Comparison of ENCODE assay signal across 18 cellular contexts in genomic region chr5:160166973-160167622, GRCh38. TPM values are rescaled to one million over a fixed set of nuclear protein-coding genes. Genes with fewer than 3 reads are reported as not detected.
DNase-seq lines count a peak whose midpoint lies in the region; ATAC-seq and TF ChIP-seq lines count a peak whose summit lies in the region.
"Had no signal": no experiment of that assay in that cellular context is flagged by ENCODE, and none has a peak within 500 bp of the region (broad histone marks: within the 10 kb centered on the region; RNA-seq: fewer than 3 reads in every experiment).

No MANE protein-coding gene starts in this region.

- TF ChIP-seq CTCF in HFFc6 (IDR thresholded peaks at IDR 0.05) (no peak), adrenal gland (IDR thresholded peaks at IDR 0.05) (no peak), fibroblast of lung (conservative IDR thresholded peaks at IDR 0.05 in 1 of 2, IDR thresholded peaks at IDR 0.05 in 1 of 2; ENCODE audit: low read depth in 1 of 2, low read length in 2 of 2) (no peak)

- H4K12ac ChIP-seq in trophoblast cell (ENCODE audit: low read depth, low read length), result no peak overlapping the region

- no peak overlapping the region for H3K4me3 Mint-ChIP-seq in HFFc6

- no peak overlapping the region for H3K23ac ChIP-seq in trophoblast cell (ENCODE audit: low read length)

- TF ChIP-seq POLR2A in adrenal gland (IDR thresholded peaks at IDR 0.05), result no peak

- peaks cover 56% of the 10 kb centered on the region for H3K4me1 Mint-ChIP-seq in HFFc6 (ENCODE audit: low read depth)

- ATAC-seq in HG03469 (IDR thresholded peaks at IDR 0.05; ENCODE audit: unreplicated experiment) (no peak), GM21367 (IDR thresholded peaks at IDR 0.05; ENCODE audit: unreplicated experiment) (no peak)
- ATAC-seq: pancreas, right lobe of liver had no signal

- H3K79me2 ChIP-seq in fibroblast of lung (ENCODE audit: control insufficient read depth, insufficient read depth, low read length) (no peaks in the 10 kb centered on the region), trophoblast cell (ENCODE audit: control insufficient read depth, insufficient read depth, low read length, poor library complexity) (no peaks in the 10 kb centered on the region)

- no peak overlapping the region for H3K4ac ChIP-seq in trophoblast cell (ENCODE audit: low read depth, low read length)

- no peak overlapping the region for H4K91ac ChIP-seq in trophoblast cell (ENCODE audit: low read depth, low read length)

- H2AFZ ChIP-seq in fibroblast of lung (ENCODE audit: low read length) (no peak overlapping the region), trophoblast cell (ENCODE audit: insufficient read depth, low read length, poor library complexity) (no peak overlapping the region)

- H3K36me3 Mint-ChIP-seq in HFFc6 (ENCODE audit: low read depth), result no peaks in the 10 kb centered on the region

- no peaks in the 10 kb centered on the region for H3K9me3 ChIP-seq in adrenal gland (replicated peaks in 1 of 3)
- no peaks in the 10 kb centered on the region for H3K9me3 ChIP-seq in fibroblast of lung (ENCODE audit: control insufficient read depth, insufficient read depth, low read depth, low read length)
- no peaks in the 10 kb centered on the region for H3K9me3 ChIP-seq in trophoblast cell (ENCODE audit: insufficient read depth, low read depth, low read length)
- H3K9me3 ChIP-seq: pancreas, right lobe of liver, SJCRH30 had no signal

- WGBS in adrenal gland, 4 donors, result 43 to 51% (median 46%) methylated on average over 10 of the region's 10 CpGs
- no CpG with 5 or more reads among the region's 10 CpGs for WGBS in trophoblast cell (ENCODE audit: extremely low coverage, insufficient coverage, insufficient read length)

- no peak overlapping the region for H3K18ac ChIP-seq in trophoblast cell (ENCODE audit: low read length)

- H2BK120ac ChIP-seq in trophoblast cell (ENCODE audit: insufficient read depth, low read length, poor library complexity), result no peak overlapping the region

- no peak overlapping the region for H2AK5ac ChIP-seq in trophoblast cell (ENCODE audit: low read length)

- no peaks in the 10 kb centered on the region for H3K79me1 ChIP-seq in trophoblast cell (ENCODE audit: low read length)

- H3K4me2 ChIP-seq in fibroblast of lung (ENCODE audit: extremely low read depth, insufficient read depth, low read length), result no peak overlapping the region
- H3K4me2 ChIP-seq in trophoblast cell (ENCODE audit: low read length), result no peak overlapping the region

- intact Hi-C loops in adrenal gland (cut with DNase I), result no loop called here

- H4K20me1 ChIP-seq in fibroblast of lung (ENCODE audit: control insufficient read depth, extremely low read depth, insufficient read depth, low read length), result no peaks in the 10 kb centered on the region

- no peak overlapping the region for H3K9ac ChIP-seq in fibroblast of lung (ENCODE audit: insufficient read depth, low read length)
- H3K9ac ChIP-seq in trophoblast cell (ENCODE audit: low read length), result no peak overlapping the region

- H3K4me1 ChIP-seq in adrenal gland (replicated peaks in 1 of 2) (peaks cover 22 to 39% of the 10 kb centered on the region in 2 donors), fibroblast of lung (ENCODE audit: control insufficient read depth, extremely low read depth, insufficient read depth, low read length) (peaks cover 19% of the 10 kb centered on the region), trophoblast cell (ENCODE audit: control insufficient read depth in 1 of 2, insufficient read depth in 2 of 2, low read length in 2 of 2) (peaks cover 0 to 4% of the 10 kb centered on the region in 2 experiments)
- H3K4me1 ChIP-seq: right lobe of liver had no signal

- H3K36me3 ChIP-seq in adrenal gland (replicated peaks in 1 of 2), result no peaks in the 10 kb centered on the region
- H3K36me3 ChIP-seq in fibroblast of lung (ENCODE audit: control insufficient read depth, insufficient read depth, low read length), result no peaks in the 10 kb centered on the region
- no peaks in the 10 kb centered on the region for H3K36me3 ChIP-seq in trophoblast cell (ENCODE audit: control insufficient read depth in 1 of 2, insufficient read depth in 2 of 2, low read length in 2 of 2)
- H3K36me3 ChIP-seq: pancreas, right lobe of liver, SJCRH30 had no signal

- H2BK5ac ChIP-seq in trophoblast cell (ENCODE audit: low read depth, low read length, poor library complexity), result no peak overlapping the region

- H3K27ac Mint-ChIP-seq in HFFc6, result peak overlapping the region; percentile 97
- H3K27ac Mint-ChIP-seq: activated T-helper 2 cell treated with anti-CD3 and anti-CD28 coated beads, Interferon-gamma antibody, Interleukin-2, Interleukin-4, amounts not matched to agents 10 μg/mL and 5 μg/mL and 100 μg/mL, durations not matched to agents 14 hours and 24 hours and 36 hours had no signal

- no peak for DNase-seq in HFFc6
- peak in 4 of 7 donors; percentile 32 to 37 (median 34) for DNase-seq in adrenal gland
- DNase-seq in fibroblast of lung (ENCODE audit: low read depth in 2 of 2), result no peak
- peak; percentile 64 to 78 for DNase-seq in trophoblast cell
- DNase-seq in SW480 (ENCODE audit: low spot score), result no peak
- no peak for DNase-seq in mucosa of gallbladder (ENCODE audit: low spot score)
- DNase-seq: activated CD4-positive, CD25-positive, alpha-beta regulatory T cell treated with anti-CD3 and anti-CD28 coated beads, Interleukin-2, amount 50 U/mL, for 72 hours; cerebellar nuclear complex; KG1; NCI-H2081 treated with DMSO at 0.1 percent for 48 hours; NCI-H524 treated with DMSO at 0.1 percent for 48 hours; SJCRH30; stimulated activated naive CD4-positive, alpha-beta T cell treated with Interleukin-2 at 50 U/mL for 16 hours had no signal

- no peak overlapping the region for H2BK12ac ChIP-seq in trophoblast cell (ENCODE audit: low read length)

- H3K9me3 Mint-ChIP-seq in HFFc6, result no peaks in the 10 kb centered on the region
- H3K9me3 Mint-ChIP-seq: activated T-helper 2 cell treated with anti-CD3 and anti-CD28 coated beads, Interferon-gamma antibody, Interleukin-2, Interleukin-4, amounts not matched to agents 10 μg/mL and 5 μg/mL and 100 μg/mL, durations not matched to agents 14 hours and 24 hours and 36 hours had no signal

- H4K8ac ChIP-seq in trophoblast cell (ENCODE audit: low read depth, low read length), result no peak overlapping the region

- H3K4me3 ChIP-seq in adrenal gland (no peak overlapping the region), fibroblast of lung (replicated peaks in 1 of 4; ENCODE audit: control extremely low read depth in 1 of 4, insufficient read depth in 1 of 4, low read depth in 3 of 4, low read length in 4 of 4) (no peak overlapping the region), trophoblast cell (ENCODE audit: low read depth, low read length) (no peak overlapping the region)
- H3K4me3 ChIP-seq: pancreas, right lobe of liver, SJCRH30 had no signal

- H3K27ac ChIP-seq in adrenal gland (peak overlapping the region in 1 of 5 donors; percentile 10), fibroblast of lung (ENCODE audit: insufficient read depth, low read length) (peak overlapping the region; percentile 97), trophoblast cell (ENCODE audit: low read depth, low read length) (no peak overlapping the region)
- H3K27ac ChIP-seq: pancreas, right lobe of liver had no signal

- no peak overlapping the region for H3K14ac ChIP-seq in trophoblast cell (ENCODE audit: low read length)

- H3K27me3 Mint-ChIP-seq in HFFc6 (ENCODE audit: insufficient read depth), result peaks cover 3% of the 10 kb centered on the region

- H3K27me3 ChIP-seq in adrenal gland (no peaks in the 10 kb centered on the region), fibroblast of lung (ENCODE audit: control insufficient read depth, insufficient read depth, low read length) (no peaks in the 10 kb centered on the region), trophoblast cell (ENCODE audit: insufficient read depth, low read length) (no peaks in the 10 kb centered on the region)
- H3K27me3 ChIP-seq: pancreas, right lobe of liver, SJCRH30 had no signal

RNA-seq across cellular contexts. Expression of gene PWWP2A, which starts 47.8 kb away (rescaled TPM):
- total RNA-seq in HFFc6 (2021; fragmentation: NEBNext Ultra II Directional; extraction: Animal tissue kit (Norgen Biotek cat#: 25700)), result 10 to 100 TPM; 11.3 to 12.7 (median 12.3) TPM
- total RNA-seq in adrenal gland (10 to 100 TPM; 16.9 to 32.9 (median 24.1) TPM), fibroblast of lung (14.9 and 17.0 TPM in 2 replicates), mucosa of gallbladder (26.3 TPM)
- polyA plus RNA-seq in adrenal gland (10 to 100 TPM in 2 of 3 donors, 1 to 10 TPM in 1; 7.0 to 30.0 (median 13.5) TPM), fibroblast of lung (10.4 and 11.7 TPM in 2 replicates)
- 7.7 and 8.5 TPM in 2 replicates for polyA plus RNA-seq in fibroblast of lung (2012)
- polyA minus RNA-seq in fibroblast of lung (ENCODE audit: low replicate concordance), result 3.1 and 6.5 TPM in 2 replicates
- polyA plus RNA-seq in trophoblast cell (2013), result 9.4 and 10.9 TPM in 2 replicates

Comparison
In these comparisons a context has a peak if more than half of its experiments do, and no peak if none do; other contexts are left out.
1. DNase-seq: peak in adrenal gland (4 of 7) and trophoblast cell (2 of 2); none in HFFc6 (single experiment), fibroblast of lung (0 of 2), SW480 (single experiment) and mucosa of gallbladder (single experiment).